In the genomic region with DNA sequence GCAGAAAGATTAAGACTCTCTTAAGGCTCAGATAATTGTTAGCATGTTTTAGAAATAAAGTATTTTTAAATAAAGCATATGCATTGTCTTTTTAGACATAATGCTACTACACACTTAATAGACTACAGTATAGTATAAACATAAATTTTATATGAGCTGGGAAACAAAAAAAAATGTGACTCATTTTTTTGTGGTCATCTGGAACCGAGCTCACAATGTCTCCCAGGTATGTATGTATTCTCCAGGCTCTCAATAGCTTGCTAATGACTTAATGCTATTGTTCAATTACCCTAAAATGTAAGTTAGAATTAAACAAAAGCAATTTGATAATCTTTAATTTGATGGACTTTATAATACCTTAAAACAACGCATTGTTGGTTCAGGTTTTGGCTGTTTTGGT, we compare ENCODE assay signal across 15 cellular contexts.
A peak's percentile ranks its signal among the peaks of the same experiment; 100 is the strongest.
DNase-seq lines count a peak whose midpoint lies in the region; ATAC-seq and TF ChIP-seq lines count a peak whose summit lies in the region.
"Had no signal": no experiment of that assay in that cellular context is flagged by ENCODE, and none has a peak within 500 bp of the region (broad histone marks: within the 10 kb centered on the region; RNA-seq: fewer than 3 reads in every experiment).

No MANE protein-coding gene starts in this region.

- H3K27me3 ChIP-seq in endodermal cell (ENCODE audit: control insufficient read depth, insufficient read depth, low read length, poor library complexity, severe bottlenecking): no peaks in the 10 kb centered on the region
- no peaks in the 10 kb centered on the region for H3K27me3 ChIP-seq in mesendoderm (ENCODE audit: insufficient read depth, low read length, poor library complexity)
- H3K27me3 ChIP-seq: SJSA1 had no signal

- no peak overlapping the region for H2BK5ac ChIP-seq in mesendoderm (ENCODE audit: low read length)

- H3K27me3 Mint-ChIP-seq in endodermal cell (ENCODE audit: insufficient read depth): peaks cover 2% of the 10 kb centered on the region
- peaks cover 0 to 5% (median 0%) of the 10 kb centered on the region in 5 donors for H3K27me3 Mint-ChIP-seq in naive thymus-derived CD8-positive, alpha-beta T cell
- H3K27me3 Mint-ChIP-seq: CD4-positive, alpha-beta T cell had no signal

- H3K9me3 ChIP-seq in endodermal cell (ENCODE audit: control insufficient read depth, low read length): peaks cover 10% of the 10 kb centered on the region
- H3K9me3 ChIP-seq: A549, SJSA1 had no signal

- no peak overlapping the region for H2AK5ac ChIP-seq in mesendoderm (ENCODE audit: low read length)

- H3K23ac ChIP-seq in mesendoderm (ENCODE audit: low read length): no peak overlapping the region

- H4K8ac ChIP-seq in mesendoderm (ENCODE audit: low read depth, low read length): no peak overlapping the region

- DNase-seq in ELR (ENCODE audit: low read depth): peak; percentile 72
- DNase-seq in NCI-H226: peak; percentile 33
- DNase-seq in endodermal cell: no peak
- peak; percentile 34 for DNase-seq in mesendoderm
- DNase-seq in stimulated activated CD4-positive, alpha-beta T cell treated with anti-CD3 and anti-CD28 coated beads, Interleukin-15, amount 100 ng/mL, for 24 hours: no peak
- DNase-seq in naive thymus-derived CD8-positive, alpha-beta T cell: no peak
- DNase-seq in DMS114 treated with DMSO at 0.1 percent for 48 hours (lab: John Stamatoyannopoulos, UW; ENCODE audit: unreplicated experiment): no peak
- DNase-seq: CD4-positive, alpha-beta T cell; DMS53; NCI-H1105; NCI-H1694; NCI-H510A treated with DMSO at 0.1 percent for 48 hours; NCI-H774 had no signal

- no peak overlapping the region for H4K5ac ChIP-seq in mesendoderm (ENCODE audit: low read length)

- peaks cover 53% of the 10 kb centered on the region for H3K4me1 Mint-ChIP-seq in endodermal cell
- H3K4me1 Mint-ChIP-seq in naive thymus-derived CD8-positive, alpha-beta T cell: peaks cover 0 to 1% (median 1%) of the 10 kb centered on the region in 4 donors

- H3K36me3 ChIP-seq in endodermal cell (ENCODE audit: control insufficient read depth, insufficient read depth, low read length) (no peaks in the 10 kb centered on the region), mesendoderm (ENCODE audit: control insufficient read depth, insufficient read depth, low read length) (no peaks in the 10 kb centered on the region)
- H3K36me3 ChIP-seq: SJSA1 had no signal

- H2BK15ac ChIP-seq in mesendoderm (replicated peaks; ENCODE audit: low read depth): no peak overlapping the region

- H3K9ac ChIP-seq in endodermal cell (ENCODE audit: extremely low read depth, low read length, poor library complexity, severe bottlenecking): no peak overlapping the region
- no peak overlapping the region for H3K9ac ChIP-seq in mesendoderm (ENCODE audit: low read length)

- no peak overlapping the region for H3K4ac ChIP-seq in mesendoderm (ENCODE audit: low read depth, low read length)

- H3K36me3 Mint-ChIP-seq in endodermal cell (ENCODE audit: low read depth): peaks cover 8% of the 10 kb centered on the region
- peaks cover 0 to 8% (median 0%) of the 10 kb centered on the region in 3 donors for H3K36me3 Mint-ChIP-seq in naive thymus-derived CD8-positive, alpha-beta T cell

- H3K4me3 ChIP-seq in endodermal cell (ENCODE audit: low read length) (no peak overlapping the region), mesendoderm (ENCODE audit: low read length) (no peak overlapping the region)
- H3K4me3 ChIP-seq: A549, SJSA1 had no signal

- POLR2A ChIA-PET in naive thymus-derived CD8-positive, alpha-beta T cell (lab: Charles Lee): no interaction called here

- H3K18ac ChIP-seq in mesendoderm (ENCODE audit: low read length): no peak overlapping the region

- ATAC-seq in naive thymus-derived CD8-positive, alpha-beta T cell: no peak
- ATAC-seq: A549 had no signal

- H3K4me1 ChIP-seq in endodermal cell (ENCODE audit: control insufficient read depth, insufficient read depth, low read length) (peaks cover 6% of the 10 kb centered on the region), mesendoderm (ENCODE audit: control insufficient read depth, low read depth, low read length) (peaks cover 1% of the 10 kb centered on the region)
- H3K4me1 ChIP-seq: SJSA1 had no signal

- no peak for TF ChIP-seq CTCF in endodermal cell (conservative IDR thresholded peaks at IDR 0.05)

- peak overlapping the region; percentile 4 for H3K4me3 Mint-ChIP-seq in endodermal cell
- no peak overlapping the region for H3K4me3 Mint-ChIP-seq in naive thymus-derived CD8-positive, alpha-beta T cell
- H3K4me3 Mint-ChIP-seq: CD4-positive, alpha-beta T cell had no signal

- H3K4me2 ChIP-seq in mesendoderm (ENCODE audit: low read length): no peak overlapping the region
- H3K4me2 ChIP-seq: A549 had no signal

- H3K79me2 ChIP-seq in mesendoderm (ENCODE audit: control insufficient read depth, insufficient read depth, low read length): no peaks in the 10 kb centered on the region

- H3K79me1 ChIP-seq in mesendoderm (ENCODE audit: low read length): no peaks in the 10 kb centered on the region

- H3K27ac Mint-ChIP-seq in endodermal cell: peak overlapping the region; percentile 53
- no peak overlapping the region for H3K27ac Mint-ChIP-seq in naive thymus-derived CD8-positive, alpha-beta T cell
- H3K27ac Mint-ChIP-seq: CD4-positive, alpha-beta T cell had no signal

- H2BK120ac ChIP-seq in mesendoderm (ENCODE audit: low read depth, low read length): no peak overlapping the region

- no peak overlapping the region for H3K56ac ChIP-seq in mesendoderm (ENCODE audit: low read length)

- WGBS in endodermal cell (ENCODE audit: insufficient coverage in 1 of 2, insufficient read length in 1 of 2), 2 experiments: 61% methylated on average over 2 of the region's 2 CpGs; no CpG with 5 or more reads in 1 of the 2 experiments
- no CpG with 5 or more reads among the region's 2 CpGs for WGBS in mesendoderm (ENCODE audit: extremely low coverage, insufficient coverage, low lambda C conversion rate)

- H3K27ac ChIP-seq in endodermal cell (ENCODE audit: low read depth, low read length) (no peak overlapping the region), mesendoderm (ENCODE audit: low read depth, low read length) (no peak overlapping the region)
- H3K27ac ChIP-seq: A549, SJSA1 had no signal

- H3K9me3 Mint-ChIP-seq in endodermal cell: peaks cover 14% of the 10 kb centered on the region
- peaks cover 0 to 12% (median 8%) of the 10 kb centered on the region in 9 donors for H3K9me3 Mint-ChIP-seq in naive thymus-derived CD8-positive, alpha-beta T cell

Comparison
In these comparisons a context has a peak if more than half of its experiments do, and no peak if none do; other contexts are left out.
1. DNase-seq: peak in ELR (single experiment), NCI-H226 (single experiment) and mesendoderm (single experiment); none in endodermal cell (single experiment), stimulated activated CD4-positive, alpha-beta T cell treated with anti-CD3 and anti-CD28 coated beads, Interleukin-15, amount 100 ng/mL, for 24 hours (single experiment), naive thymus-derived CD8-positive, alpha-beta T cell (0 of 10) and DMS114 treated with DMSO at 0.1 percent for 48 hours (single experiment).